Comparison of ENCODE assay signal across 24 cellular contexts in the genomic region with DNA sequence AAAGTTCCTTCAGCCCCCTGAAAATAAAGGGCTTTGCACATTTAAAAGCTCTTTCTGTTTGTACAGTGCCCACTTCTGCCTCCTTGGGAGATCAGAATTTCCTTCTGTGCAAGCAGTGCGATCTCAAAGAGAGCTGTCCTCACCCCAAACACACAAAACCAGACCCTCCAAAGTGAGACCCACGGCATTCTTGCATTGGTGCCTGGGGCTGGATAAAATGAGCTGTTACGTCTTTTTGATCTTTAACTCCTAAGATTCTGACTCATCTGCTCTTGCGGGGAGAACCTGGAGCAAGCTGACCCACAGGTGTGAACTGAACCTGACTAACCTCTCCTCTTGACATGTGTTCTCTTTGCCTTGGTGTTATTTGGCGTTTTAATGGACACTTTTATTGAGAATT.
"Had no signal": no experiment of that assay in that cellular context is flagged by ENCODE, and none has a peak within 500 bp of the region (broad histone marks: within the 10 kb centered on the region; RNA-seq: fewer than 3 reads in every experiment).

No MANE protein-coding gene starts in this region.

- H3K36me3 ChIP-seq: left lung, lower lobe of right lung, ovary, prostate gland, sigmoid colon, spleen, suprapubic skin, thoracic aorta, tibial artery, upper lobe of left lung, vagina had no signal

- H3K9me3 ChIP-seq: left lung, lower lobe of right lung, mucosa of descending colon, ovary, prostate gland, sigmoid colon, spleen, suprapubic skin, thoracic aorta, tibial artery, upper lobe of left lung, vagina had no signal

- DNase-seq: kidney; left colon; left lung; lower lobe of right lung; midbrain; mucosa of descending colon; naive thymus-derived CD4-positive, alpha-beta T cell; ovary; retina; right cardiac atrium; sigmoid colon; small intestine; spleen; stimulated activated CD4-positive, alpha-beta T cell treated with anti-CD3 and anti-CD28 coated beads, Interleukin-4, amount 100 ng/mL, for 24 hours; stimulated activated naive CD4-positive, alpha-beta T cell; tibial artery; upper lobe of left lung had no signal

- H3K4me1 ChIP-seq: left lung, lower lobe of right lung, prostate gland, sigmoid colon, spleen, suprapubic skin, tibial artery, upper lobe of left lung, vagina had no signal

- H3K4me1 Mint-ChIP-seq: naive thymus-derived CD4-positive, alpha-beta T cell; stimulated activated effector memory CD8-positive, alpha-beta T cell treated with anti-CD3 and anti-CD28 coated beads, Interleukin-12 subunit alpha, Interleukin-12 subunit beta, amount 100 ng/mL, for 72 hours had no signal

- H3K27me3 ChIP-seq: ovary, sigmoid colon, tibial artery, upper lobe of left lung, vagina had no signal

- H3K27ac ChIP-seq: left lung, lower lobe of right lung, ovary, prostate gland, sigmoid colon, spleen, suprapubic skin, thoracic aorta, tibial artery, upper lobe of left lung, vagina had no signal

- H3K27me3 Mint-ChIP-seq: natural killer cell treated with Interleukin-12 subunit alpha and Interleukin-12 subunit beta and Interleukin-15 and Interleukin-18, amount 100 ng/mL, for 72 hours had no signal

- H3K4me3 ChIP-seq: left lung, lower lobe of right lung, mucosa of descending colon, ovary, prostate gland, sigmoid colon, spleen, suprapubic skin, thoracic aorta, tibial artery, upper lobe of left lung, vagina had no signal

- ATAC-seq: left colon; left lung; lower lobe of right lung; mucosa of descending colon; naive thymus-derived CD4-positive, alpha-beta T cell; natural killer cell treated with Interleukin-12 subunit alpha and Interleukin-12 subunit beta and Interleukin-15 and Interleukin-18, amount 100 ng/mL, for 72 hours; right cardiac atrium; stimulated activated effector memory CD8-positive, alpha-beta T cell treated with anti-CD3 and anti-CD28 coated beads, Interleukin-12 subunit alpha, Interleukin-12 subunit beta, amount 100 ng/mL, for 72 hours had no signal

- H3K27ac Mint-ChIP-seq: naive thymus-derived CD4-positive, alpha-beta T cell; natural killer cell treated with Interleukin-12 subunit alpha and Interleukin-12 subunit beta and Interleukin-15 and Interleukin-18, amount 100 ng/mL, for 72 hours; stimulated activated effector memory CD8-positive, alpha-beta T cell treated with anti-CD3 and anti-CD28 coated beads, Interleukin-12 subunit alpha, Interleukin-12 subunit beta, amount 100 ng/mL, for 72 hours; stimulated activated naive CD8-positive, alpha-beta T cell treated with anti-CD3 and anti-CD28 coated beads, Interleukin-15, Interleukin-2, amounts not matched to agents 100 ng/mL and 50 ng/mL, for 24 hours had no signal

- H3K36me3 Mint-ChIP-seq: naive thymus-derived CD4-positive, alpha-beta T cell; natural killer cell treated with Interleukin-12 subunit alpha and Interleukin-12 subunit beta and Interleukin-15 and Interleukin-18, amount 100 ng/mL, for 72 hours; stimulated activated effector memory CD8-positive, alpha-beta T cell treated with anti-CD3 and anti-CD28 coated beads, Interleukin-12 subunit alpha, Interleukin-12 subunit beta, amount 100 ng/mL, for 72 hours had no signal

- H3K4me3 Mint-ChIP-seq: naive thymus-derived CD4-positive, alpha-beta T cell; natural killer cell treated with Interleukin-12 subunit alpha and Interleukin-12 subunit beta and Interleukin-15 and Interleukin-18, amount 100 ng/mL, for 72 hours; stimulated activated effector memory CD8-positive, alpha-beta T cell treated with anti-CD3 and anti-CD28 coated beads, Interleukin-12 subunit alpha, Interleukin-12 subunit beta, amount 100 ng/mL, for 72 hours; stimulated activated naive CD8-positive, alpha-beta T cell treated with anti-CD3 and anti-CD28 coated beads, Interleukin-15, Interleukin-2, amounts not matched to agents 100 ng/mL and 50 ng/mL, for 24 hours had no signal
